19 cellular contexts compared by ENCODE assay signal in the genomic region with DNA sequence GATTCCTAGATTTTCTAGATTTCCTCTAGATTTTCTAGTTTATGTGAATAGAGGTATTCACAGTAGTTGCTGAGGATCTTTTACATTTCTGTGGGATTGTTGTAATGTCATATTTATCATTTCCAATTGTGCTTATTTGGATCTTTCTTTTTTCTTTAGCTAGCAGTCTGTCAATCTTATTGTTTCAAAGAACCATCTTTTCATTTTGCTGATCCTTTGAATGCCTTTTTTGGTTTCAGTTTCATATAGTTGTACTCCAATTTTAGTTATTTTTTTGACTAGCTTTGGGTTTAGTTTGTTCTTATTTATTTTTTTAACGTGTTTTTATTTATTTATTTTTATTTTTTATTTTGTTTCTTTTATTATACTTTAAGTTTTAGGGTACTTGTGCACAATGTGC.
"Had no signal": no experiment of that assay in that cellular context is flagged by ENCODE, and none has a peak within 500 bp of the region (broad histone marks: within the 10 kb centered on the region; RNA-seq: fewer than 3 reads in every experiment).

No MANE protein-coding gene starts in this region.

- H3K27ac ChIP-seq: colonic mucosa, foreskin keratinocyte, lower lobe of right lung, sigmoid colon, spleen, thoracic aorta, upper lobe of left lung had no signal

- H3K4me1 ChIP-seq: colonic mucosa, lower lobe of right lung, sigmoid colon, spleen, upper lobe of left lung had no signal

- H3K27me3 Mint-ChIP-seq: stimulated activated memory B cell treated with anti-CD40 and anti-IgM and Interleukin-4, amounts not matched to agents 10 μg/mL and 1 μg/mL and 100 μg/mL, for 72 hours had no signal

- H3K9me3 Mint-ChIP-seq: stimulated activated memory B cell treated with anti-CD40 and anti-IgM and Interleukin-4, amounts not matched to agents 10 μg/mL and 1 μg/mL and 100 μg/mL, for 72 hours had no signal

- ATAC-seq: activated CD4-positive, CD25-positive, alpha-beta regulatory T cell treated with anti-CD3 and anti-CD28 coated beads, Interleukin-2, amount 50 U/mL, for 24 hours; foreskin keratinocyte; lower lobe of right lung; stimulated activated memory B cell treated with anti-CD40 and anti-IgM and Interleukin-4, amounts not matched to agents 10 μg/mL and 1 μg/mL and 100 μg/mL, for 72 hours had no signal

- H3K9me3 ChIP-seq: colonic mucosa, lower lobe of right lung, sigmoid colon had no signal

- H3K4me3 Mint-ChIP-seq: nephron; stimulated activated memory B cell treated with anti-CD40 and anti-IgM and Interleukin-4, amounts not matched to agents 10 μg/mL and 1 μg/mL and 100 μg/mL, for 72 hours had no signal

- H3K27me3 ChIP-seq: brain microvascular endothelial cell, colonic mucosa, foreskin keratinocyte, sigmoid colon, spleen, upper lobe of left lung had no signal

- H3K4me3 ChIP-seq: colonic mucosa, lower lobe of right lung, sigmoid colon, spleen, thoracic aorta, upper lobe of left lung had no signal

- DNase-seq: activated CD4-positive, alpha-beta T cell treated with anti-CD3 and anti-CD28 coated beads, Interleukin-2, amount 50 U/mL, for 4 hours; anterior cingulate cortex; central memory CD4-positive, alpha-beta T cell; colonic mucosa; glutamatergic neuron; hippocampal formation; lower lobe of right lung; nucleus accumbens; posterior cingulate gyrus; sigmoid colon; spleen; stimulated activated CD4-positive, alpha-beta T cell treated with anti-CD3 and anti-CD28 coated beads, Interleukin-4, amount 100 ng/mL, for 4 hours; upper lobe of left lung had no signal

- H3K4me1 Mint-ChIP-seq: nephron had no signal

- H3K36me3 ChIP-seq: colonic mucosa, thoracic aorta had no signal

- H3K27ac Mint-ChIP-seq: nephron; stimulated activated memory B cell treated with anti-CD40 and anti-IgM and Interleukin-4, amounts not matched to agents 10 μg/mL and 1 μg/mL and 100 μg/mL, for 72 hours had no signal
